Comparison of ENCODE assay signal across 10 cellular contexts in the genomic region with DNA sequence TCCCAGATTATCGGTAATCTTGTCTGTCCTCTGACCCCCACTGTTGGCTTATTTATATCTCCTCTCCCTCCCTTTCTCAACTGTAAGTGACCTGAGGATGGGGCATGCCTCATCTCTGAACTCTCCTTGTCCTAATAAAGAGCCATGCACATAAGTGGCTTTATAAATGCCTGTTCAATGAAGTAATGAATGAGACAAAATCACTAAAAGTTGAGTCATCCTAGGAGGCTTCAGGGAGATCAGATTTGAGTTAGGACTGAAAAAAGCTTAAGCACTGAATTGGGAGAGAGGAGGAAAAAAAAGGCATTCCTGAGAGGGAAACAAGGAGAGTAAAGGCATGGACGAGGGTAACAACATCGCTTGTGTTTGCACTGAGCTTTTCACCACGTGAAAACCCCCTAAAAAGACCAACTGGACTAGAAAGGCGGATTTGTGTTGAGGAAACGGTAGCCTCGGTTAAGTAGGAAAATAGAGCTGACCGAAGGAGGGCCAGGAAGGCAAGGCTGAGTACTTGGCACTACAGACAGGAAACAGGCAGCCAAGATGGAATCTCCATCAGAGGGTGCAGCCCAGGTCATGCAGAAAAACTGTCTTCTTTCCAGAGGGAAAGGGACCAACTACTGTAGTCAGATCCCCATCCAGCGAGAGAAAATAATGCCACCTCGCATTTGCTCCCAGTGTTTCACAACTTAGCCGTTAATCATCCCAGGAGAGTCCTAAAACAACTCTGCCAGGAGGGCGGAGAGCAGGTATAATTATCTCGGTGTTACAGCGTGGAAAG.
A peak's percentile ranks its signal among the peaks of the same experiment; 100 is the strongest.
DNase-seq lines count a peak whose midpoint lies in the region; ATAC-seq, FAIRE-seq and TF ChIP-seq lines count a peak whose summit lies in the region.
"Had no signal": no experiment of that assay in that cellular context is flagged by ENCODE, and none has a peak within 500 bp of the region (broad histone marks: within the 10 kb centered on the region; RNA-seq: fewer than 3 reads in every experiment).

No MANE protein-coding gene starts in this region.

- peaks cover 4% of the 10 kb centered on the region for H3K79me2 ChIP-seq in HepG2 (ENCODE audit: insufficient read depth, low read length)

- peaks cover 0 to 10% (median 0%) of the 10 kb centered on the region in 4 donors for H3K4me1 ChIP-seq in right lobe of liver
- H3K4me1 ChIP-seq in HepG2 (ENCODE audit: insufficient read depth, low read length), result peaks cover 27% of the 10 kb centered on the region
- peaks cover 29 to 46% of the 10 kb centered on the region in 2 donors for H3K4me1 ChIP-seq in mucosa of rectum (ENCODE audit: control insufficient read depth in 2 of 2, insufficient read depth in 2 of 2, low read length in 2 of 2)

- no peaks in the 10 kb centered on the region for H3K9me3 Mint-ChIP-seq in activated T-cell treated with anti-CD3 and anti-CD28 coated beads, Interleukin-2, amount 50 U/mL, for 24 hours
- H3K9me3 Mint-ChIP-seq: CD8-positive, alpha-beta T cell had no signal

- no peak overlapping the region for H3K27ac Mint-ChIP-seq in activated T-cell treated with anti-CD3 and anti-CD28 coated beads, Interleukin-2, amount 50 U/mL, for 24 hours
- H3K27ac Mint-ChIP-seq: CD8-positive, alpha-beta T cell had no signal

- H4K20me1 ChIP-seq in HepG2 (ENCODE audit: insufficient read depth, low read length), result no peaks in the 10 kb centered on the region

- BruUV-seq in HepG2 (replicated peaks; lab: Mats Ljungman, UMichigan), result no TSS peak

- H3K27me3 Mint-ChIP-seq in activated T-cell treated with anti-CD3 and anti-CD28 coated beads, Interleukin-2, amount 50 U/mL, for 24 hours, result no peaks in the 10 kb centered on the region

- H3K4me1 Mint-ChIP-seq in activated T-cell treated with anti-CD3 and anti-CD28 coated beads, Interleukin-2, amount 50 U/mL, for 24 hours (ENCODE audit: low read depth), result peaks cover 30% of the 10 kb centered on the region

- H3K27ac ChIP-seq in right lobe of liver (no peak overlapping the region), HepG2 (ENCODE audit: extremely low read length, insufficient read depth, low read length) (no peak overlapping the region), coronary artery (peak overlapping the region; percentile 69 to 80), mucosa of rectum (ENCODE audit: low read depth in 2 of 2, low read length in 2 of 2) (peak overlapping the region; percentile 65 to 74)

- POLR2A ChIA-PET in HepG2 (lab: Yijun Ruan, JAX), result no interaction called here

- no peak overlapping the region for H2AFZ ChIP-seq in HepG2 (ENCODE audit: low read length)

- no peak for TF ChIP-seq RAD21 in HepG2 (CRISPR knock-in tag; IDR thresholded peaks at IDR 0.05)

- no peak for FAIRE-seq in HepG2 (lab: Jason Lieb, UNC)

- DNase-seq in right lobe of liver (no peak), HepG2 (ENCODE audit: low spot score) (no peak), coronary artery (ENCODE audit: low spot score) (no peak), RPMI8226 (no peak)
- DNase-seq in activated T-cell treated with anti-CD3 and anti-CD28 coated beads, Interleukin-2, amount 50 U/mL, for 24 hours, result no peak
- DNase-seq in stimulated activated naive CD4-positive, alpha-beta T cell treated with Interleukin-2 at 50 U/mL for 16 hours (lab: John Stamatoyannopoulos, UW), result no peak
- DNase-seq: activated naive CD4-positive, alpha-beta T cell; CD8-positive, alpha-beta T cell had no signal

- intact Hi-C loops in right lobe of liver (cut with DNase I) (no loop called here), HepG2 (cut with micrococcal nuclease; ENCODE audit: unreplicated experiment) (no loop called here)

- no peaks in the 10 kb centered on the region for H3K9me3 ChIP-seq in right lobe of liver
- no peaks in the 10 kb centered on the region for H3K9me3 ChIP-seq in HepG2 (ENCODE audit: low read length)
- no peaks in the 10 kb centered on the region for H3K9me3 ChIP-seq in mucosa of rectum (ENCODE audit: control insufficient read depth in 2 of 2, low read length in 2 of 2)

- ATAC-seq in right lobe of liver (peak in 3 of 4 donors; percentile 7 to 54 (median 50)), HepG2 (no peak), HG03108 (IDR thresholded peaks at IDR 0.05; ENCODE audit: unreplicated experiment) (no peak)
- ATAC-seq: CD8-positive, alpha-beta T cell had no signal

- H3K27me3 ChIP-seq in right lobe of liver (no peaks in the 10 kb centered on the region), HepG2 (ENCODE audit: control insufficient read depth in 1 of 2, insufficient read depth in 2 of 2, low read length in 2 of 2) (no peaks in the 10 kb centered on the region), mucosa of rectum (ENCODE audit: control insufficient read depth in 2 of 2, insufficient read depth in 2 of 2, low read length in 2 of 2) (no peaks in the 10 kb centered on the region)

- CTCF ChIA-PET in HepG2 (lab: Yijun Ruan, JAX; ENCODE audit: low intra/inter-chr PET ratio, low total read pairs), result no interaction called here

- H3K36me3 ChIP-seq in right lobe of liver, result no peaks in the 10 kb centered on the region
- H3K36me3 ChIP-seq in HepG2 (replicated peaks in 1 of 2; ENCODE audit: control insufficient read depth in 1 of 2, insufficient read depth in 2 of 2, low read length in 2 of 2), result no peaks in the 10 kb centered on the region
- H3K36me3 ChIP-seq in mucosa of rectum (ENCODE audit: control insufficient read depth in 2 of 2, insufficient read depth in 2 of 2, low read length in 2 of 2), result no peaks in the 10 kb centered on the region

- TF ChIP-seq POLR2A in right lobe of liver (IDR thresholded peaks at IDR 0.05), result no peak
- TF ChIP-seq POLR2A in HepG2 (IDR thresholded peaks at IDR 0.05; ENCODE audit: insufficient read depth in 1 of 2, low read depth in 2 of 2, low read length in 2 of 2), result no peak

- no peak overlapping the region for H3K4me3 Mint-ChIP-seq in activated T-cell treated with anti-CD3 and anti-CD28 coated beads, Interleukin-2, amount 50 U/mL, for 24 hours
- H3K4me3 Mint-ChIP-seq: CD8-positive, alpha-beta T cell had no signal

- TF ChIP-seq CTCF in right lobe of liver (IDR thresholded peaks at IDR 0.05), result no peak
- no peak for TF ChIP-seq CTCF in HepG2 (CRISPR knock-in tag; IDR thresholded peaks at IDR 0.05)
- TF ChIP-seq CTCF in coronary artery (IDR thresholded peaks at IDR 0.05), result no peak

- H3K4me2 ChIP-seq in HepG2 (ENCODE audit: low read depth, low read length), result no peak overlapping the region

- no peak overlapping the region for H3K9ac ChIP-seq in HepG2 (ENCODE audit: insufficient read depth, low read depth, low read length)
- peak overlapping the region; percentile 14 for H3K9ac ChIP-seq in mucosa of rectum (ENCODE audit: low read depth in 1 of 2, low read length in 2 of 2)

- no peaks in the 10 kb centered on the region for H3K36me3 Mint-ChIP-seq in activated T-cell treated with anti-CD3 and anti-CD28 coated beads, Interleukin-2, amount 50 U/mL, for 24 hours (ENCODE audit: low read depth)
- H3K36me3 Mint-ChIP-seq: CD8-positive, alpha-beta T cell had no signal

- 60% methylated on average over 11 of the region's 14 CpGs for WGBS in right lobe of liver (ENCODE audit: insufficient coverage, low coverage, low lambda C conversion rate, missing lambda C conversion rate)
- 97% methylated on average over 14 of the region's 14 CpGs for WGBS in HepG2 (ENCODE audit: low lambda C conversion rate)

- in situ Hi-C loops in HepG2 (cut with HindIII; ENCODE audit: extremely low pct_ligation_motif_present, low pct_unique_long_range_greater_than_20kb), result no loop called here

- no peak for TF ChIP-seq EP300 in HepG2 (IDR thresholded peaks at IDR 0.05; ENCODE audit: low read depth in 2 of 2, low read length in 2 of 2)
- TF ChIP-seq EP300 in HepG2 (CRISPR knock-in tag; IDR thresholded peaks at IDR 0.05; ENCODE audit: borderline replicate concordance), result no peak

- no peak overlapping the region for H3K4me3 ChIP-seq in right lobe of liver
- no peak overlapping the region for H3K4me3 ChIP-seq in HepG2 (replicated peaks in 1 of 3; ENCODE audit: insufficient read depth in 1 of 3, low read depth in 2 of 3, low read length in 3 of 3)
- peak overlapping the region; percentile 20 for H3K4me3 ChIP-seq in coronary artery
- no peak overlapping the region for H3K4me3 ChIP-seq in mucosa of rectum (ENCODE audit: low read length in 2 of 2)

TF ChIP-seq in HepG2, 621 proteins besides CTCF, POLR2A, EP300 and RAD21:
- TF ChIP-seq ZNF761 (CRISPR knock-in tag; conservative IDR thresholded peaks at IDR 0.05) (no peak), ERF (CRISPR knock-in tag; IDR thresholded peaks at IDR 0.05) (no peak), NR2F1 (CRISPR knock-in tag; IDR thresholded peaks at IDR 0.05) (no peak), ZNF143 (CRISPR knock-in tag; IDR thresholded peaks at IDR 0.05) (no peak), TSC22D2 (CRISPR knock-in tag; IDR thresholded peaks at IDR 0.05; ENCODE audit: borderline replicate concordance) (no peak), ZNF557 (CRISPR knock-in tag; IDR thresholded peaks at IDR 0.05) (no peak), SETDB1 (CRISPR knock-in tag; IDR thresholded peaks at IDR 0.05; ENCODE audit: borderline replicate concordance) (no peak), CBX2 (IDR thresholded peaks at IDR 0.05; ENCODE audit: low read depth, low read length) (no peak), CBX2 (CRISPR knock-in tag; IDR thresholded peaks at IDR 0.05; ENCODE audit: low read depth) (no peak), CREB1 (IDR thresholded peaks at IDR 0.05) (no peak), CREB1 (CRISPR knock-in tag; IDR thresholded peaks at IDR 0.05) (no peak)
- TF ChIP-seq, protein P1, sequence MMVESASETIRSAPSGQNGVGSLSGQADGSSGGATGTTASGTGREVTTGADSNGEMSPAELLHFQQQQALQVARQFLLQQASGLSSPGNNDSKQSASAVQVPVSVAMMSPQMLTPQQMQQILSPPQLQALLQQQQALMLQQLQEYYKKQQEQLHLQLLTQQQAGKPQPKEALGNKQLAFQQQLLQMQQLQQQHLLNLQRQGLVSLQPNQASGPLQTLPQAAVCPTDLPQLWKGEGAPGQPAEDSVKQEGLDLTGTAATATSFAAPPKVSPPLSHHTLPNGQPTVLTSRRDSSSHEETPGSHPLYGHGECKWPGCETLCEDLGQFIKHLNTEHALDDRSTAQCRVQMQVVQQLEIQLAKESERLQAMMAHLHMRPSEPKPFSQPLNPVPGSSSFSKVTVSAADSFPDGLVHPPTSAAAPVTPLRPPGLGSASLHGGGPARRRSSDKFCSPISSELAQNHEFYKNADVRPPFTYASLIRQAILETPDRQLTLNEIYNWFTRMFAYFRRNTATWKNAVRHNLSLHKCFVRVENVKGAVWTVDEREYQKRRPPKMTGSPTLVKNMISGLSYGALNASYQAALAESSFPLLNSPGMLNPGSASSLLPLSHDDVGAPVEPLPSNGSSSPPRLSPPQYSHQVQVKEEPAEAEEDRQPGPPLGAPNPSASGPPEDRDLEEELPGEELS (CRISPR knock-in tag; IDR thresholded peaks at IDR 0.05), result no peak

Comparison
In these comparisons a context has a peak if more than half of its experiments do, and no peak if none do; other contexts are left out.
1. ATAC-seq: peak in right lobe of liver (3 of 4); none in HepG2 (single experiment) and HG03108 (single experiment).
2. H3K27ac ChIP-seq: peak in coronary artery (2 of 2) and mucosa of rectum (2 of 2); none in right lobe of liver (0 of 3) and HepG2 (single experiment).